Comparison of ENCODE assay signal across 16 cellular contexts in genomic region chr22:45185718-45186511, GRCh38. TPM values are rescaled to one million over a fixed set of nuclear protein-coding genes. Genes with fewer than 3 reads are reported as not detected.
DNase-seq lines count a peak whose midpoint lies in the region; ATAC-seq, FAIRE-seq and TF ChIP-seq lines count a peak whose summit lies in the region.
"Had no signal": no experiment of that assay in that cellular context is flagged by ENCODE, and none has a peak within 500 bp of the region (broad histone marks: within the 10 kb centered on the region; RNA-seq: fewer than 3 reads in every experiment).

No MANE protein-coding gene starts in this region.

- no peaks in the 10 kb centered on the region for H3K9me3 ChIP-seq in PC-9 (ENCODE audit: insufficient read depth, low read depth)
- no peaks in the 10 kb centered on the region for H3K9me3 ChIP-seq in SJCRH30 (replicated peaks)
- H3K9me3 ChIP-seq: prostate gland had no signal

- peaks cover 70% of the 10 kb centered on the region for H3K36me3 Mint-ChIP-seq in stimulated activated naive CD8-positive, alpha-beta T cell treated with anti-CD3 and anti-CD28 coated beads, Interleukin-15, Interleukin-2, amounts not matched to agents 100 ng/mL and 50 ng/mL, for 24 hours (ENCODE audit: low read depth)

- H3K4me3 Mint-ChIP-seq in stimulated activated naive CD8-positive, alpha-beta T cell treated with anti-CD3 and anti-CD28 coated beads, Interleukin-15, Interleukin-2, amounts not matched to agents 100 ng/mL and 50 ng/mL, for 24 hours: no peak overlapping the region
- H3K4me3 Mint-ChIP-seq: central memory CD8-positive, alpha-beta T cell had no signal

- no peak overlapping the region for H3K4me2 ChIP-seq in PC-9

- peaks cover 4% of the 10 kb centered on the region; the same call in 1 of the 2 replicates for H3K79me2 ChIP-seq in PC-9 (ENCODE audit: low read depth)

- peaks cover 30% of the 10 kb centered on the region; the same call in 1 of the 2 replicates for H3F3A ChIP-seq in PC-9 (ENCODE audit: insufficient read depth, low read depth)

- TF ChIP-seq CTCF in PC-9 (conservative IDR thresholded peaks at IDR 0.05) (no peak), bronchial epithelial cell (IDR thresholded peaks at IDR 0.05; ENCODE audit: insufficient read depth, low read length, severe bottlenecking) (no peak)

- intact Hi-C loops in PC-9 (cut with micrococcal nuclease; ENCODE audit: unreplicated experiment): no loop called here

- no peak overlapping the region for H3K27ac ChIP-seq in PC-9
- no peak overlapping the region for H3K27ac ChIP-seq in SJCRH30
- H3K27ac ChIP-seq: foreskin keratinocyte, prostate gland had no signal

- no peaks in the 10 kb centered on the region for H3K9me3 Mint-ChIP-seq in stimulated activated naive CD8-positive, alpha-beta T cell treated with anti-CD3 and anti-CD28 coated beads, Interleukin-15, Interleukin-2, amounts not matched to agents 100 ng/mL and 50 ng/mL, for 24 hours
- H3K9me3 Mint-ChIP-seq: central memory CD8-positive, alpha-beta T cell had no signal

- H4K20me1 ChIP-seq in PC-9 (ENCODE audit: insufficient read depth): peaks cover 18% of the 10 kb centered on the region

- POLR2A ChIA-PET in PC-9 (lab: Charles Lee; ENCODE audit: unreplicated experiment): no interaction called here

- no peaks in the 10 kb centered on the region for H3K9me2 ChIP-seq in PC-9 (ENCODE audit: insufficient read depth)

- H2AFZ ChIP-seq in PC-9: no peak overlapping the region

- peak overlapping the region; percentile 80 for H3K27ac Mint-ChIP-seq in stimulated activated naive CD8-positive, alpha-beta T cell treated with anti-CD3 and anti-CD28 coated beads, Interleukin-15, Interleukin-2, amounts not matched to agents 100 ng/mL and 50 ng/mL, for 24 hours

- H3K4me1 ChIP-seq in PC-9 (replicated peaks; ENCODE audit: insufficient read depth) (no peaks in the 10 kb centered on the region), SJCRH30 (no peaks in the 10 kb centered on the region)
- H3K4me1 ChIP-seq: foreskin keratinocyte had no signal

- H3K4me1 Mint-ChIP-seq in stimulated activated naive CD8-positive, alpha-beta T cell treated with anti-CD3 and anti-CD28 coated beads, Interleukin-15, Interleukin-2, amounts not matched to agents 100 ng/mL and 50 ng/mL, for 24 hours (ENCODE audit: low read depth): peaks cover 30% of the 10 kb centered on the region

- H3K27me3 ChIP-seq in PC-9 (ENCODE audit: insufficient read depth, low read depth) (no peaks in the 10 kb centered on the region), bronchial epithelial cell (ENCODE audit: control insufficient read depth, insufficient read depth, low read length) (no peaks in the 10 kb centered on the region), SJCRH30 (no peaks in the 10 kb centered on the region)
- H3K27me3 ChIP-seq: foreskin keratinocyte had no signal

- no peak for ATAC-seq in HG03196 (IDR thresholded peaks at IDR 0.05; ENCODE audit: unreplicated experiment)
- ATAC-seq: foreskin keratinocyte had no signal

- no peak overlapping the region for H3K4me3 ChIP-seq in PC-9
- H3K4me3 ChIP-seq in bronchial epithelial cell (ENCODE audit: low read depth, low read length): no peak overlapping the region
- H3K4me3 ChIP-seq in SJCRH30: no peak overlapping the region
- H3K4me3 ChIP-seq: prostate gland had no signal

- H3K27me3 Mint-ChIP-seq in stimulated activated naive CD8-positive, alpha-beta T cell treated with anti-CD3 and anti-CD28 coated beads, Interleukin-15, Interleukin-2, amounts not matched to agents 100 ng/mL and 50 ng/mL, for 24 hours: no peaks in the 10 kb centered on the region
- H3K27me3 Mint-ChIP-seq: central memory CD8-positive, alpha-beta T cell had no signal

- H3K36me3 ChIP-seq in PC-9 (ENCODE audit: low read depth): peaks cover 15% of the 10 kb centered on the region
- H3K36me3 ChIP-seq in bronchial epithelial cell (ENCODE audit: control insufficient read depth, insufficient read depth, low read length): peaks cover 12% of the 10 kb centered on the region
- H3K36me3 ChIP-seq in SJCRH30: peaks cover 28% of the 10 kb centered on the region
- H3K36me3 ChIP-seq: prostate gland had no signal

- CTCF ChIA-PET in PC-9 (lab: Charles Lee): no interaction called here

- FAIRE-seq in bronchial epithelial cell (lab: Jason Lieb, UNC): no peak
- FAIRE-seq: D721Med, GM19239 had no signal

- DNase-seq in activated effector memory CD4-positive, alpha-beta T cell treated with anti-CD3 and anti-CD28 coated beads, Interleukin-2, amount 50 U/mL, for 16 hours: peak; percentile 22
- no peak for DNase-seq in activated effector memory CD4-positive, alpha-beta T cell treated with Interleukin-2 at 50 U/mL for 16 hours
- DNase-seq in PC-9 (peak in 1 of 2 experiments; percentile 29), bronchial epithelial cell (ENCODE audit: low read depth) (peak; percentile 20), superior temporal gyrus (ENCODE audit: extremely low spot score) (no peak), SJCRH30 (no peak)
- DNase-seq: activated CD8-positive, alpha-beta memory T cell treated with anti-CD3 and anti-CD28 coated beads for 24 hours; foreskin keratinocyte; NCI-H187 treated with DMSO at 0.1 percent for 48 hours; SIG-M5 had no signal

- TSS peak; percentile 3 for BruUV-seq in PC-9 (replicated peaks; lab: Mats Ljungman, UMichigan)

RNA-seq across cellular contexts. Expression of gene NUP50, which starts 22.2 kb away (rescaled TPM):
- 84.0 and 118 TPM in 2 replicates for total RNA-seq in PC-9 (2021)
- 66.6 and 74.2 TPM in 2 replicates for total RNA-seq in bronchial epithelial cell
- total RNA-seq in SJCRH30 (2014; rRNA removed; shearing (Covaris generic)): 52.2 and 58.6 TPM in 2 replicates

RNA-seq across cellular contexts. Expression of gene KIAA0930, which starts 54.8 kb away (rescaled TPM):
- total RNA-seq in PC-9 (2021): 55.5 and 62.6 TPM in 2 replicates
- total RNA-seq in bronchial epithelial cell: 72.1 and 78.5 TPM in 2 replicates
- total RNA-seq in SJCRH30 (2014; rRNA removed; shearing (Covaris generic)): 9.3 and 15.2 TPM in 2 replicates

Comparison
In these comparisons a context has a peak if more than half of its experiments do, and no peak if none do; other contexts are left out.
1. DNase-seq: peak in activated effector memory CD4-positive, alpha-beta T cell treated with anti-CD3 and anti-CD28 coated beads, Interleukin-2, amount 50 U/mL, for 16 hours (single experiment) and bronchial epithelial cell (single experiment); none in activated effector memory CD4-positive, alpha-beta T cell treated with Interleukin-2 at 50 U/mL for 16 hours (single experiment), superior temporal gyrus (single experiment) and SJCRH30 (0 of 2).